Comparison of ENCODE assay signal across 11 cellular contexts in genomic region chr2:226862623-226863022, GRCh38. TPM values are rescaled to one million over a fixed set of nuclear protein-coding genes. Genes with fewer than 3 reads are reported as not detected.
DNase-seq lines count a peak whose midpoint lies in the region; ATAC-seq, FAIRE-seq and TF ChIP-seq lines count a peak whose summit lies in the region.
"Had no signal": no experiment of that assay in that cellular context is flagged by ENCODE, and none has a peak within 500 bp of the region (broad histone marks: within the 10 kb centered on the region; RNA-seq: fewer than 3 reads in every experiment).

No MANE protein-coding gene starts in this region.

- H3K36me3 ChIP-seq in SU-DHL-6 (ENCODE audit: low read length) = no peaks in the 10 kb centered on the region
- H3K36me3 ChIP-seq in HepG2 (replicated peaks in 1 of 2; ENCODE audit: control insufficient read depth in 1 of 2, insufficient read depth in 2 of 2, low read length in 2 of 2) = no peaks in the 10 kb centered on the region

- intact Hi-C loops in HepG2 (cut with micrococcal nuclease; ENCODE audit: unreplicated experiment) = no loop called here

- H3K27ac ChIP-seq in SU-DHL-6 (ENCODE audit: low read depth, low read length) (no peak overlapping the region), HepG2 (ENCODE audit: extremely low read length, insufficient read depth, low read length) (no peak overlapping the region)

- H3K9me3 ChIP-seq in SU-DHL-6 (ENCODE audit: insufficient read depth, low read length) (no peaks in the 10 kb centered on the region), HepG2 (ENCODE audit: low read length) (no peaks in the 10 kb centered on the region)

- H4K20me1 ChIP-seq in SU-DHL-6 (ENCODE audit: low read depth, low read length) (no peaks in the 10 kb centered on the region), HepG2 (ENCODE audit: insufficient read depth, low read length) (no peaks in the 10 kb centered on the region)

- FAIRE-seq in HepG2 (lab: Jason Lieb, UNC) = no peak
- FAIRE-seq: endometrium had no signal

- TF ChIP-seq RAD21 in HepG2 (CRISPR knock-in tag; IDR thresholded peaks at IDR 0.05) = no peak

- TF ChIP-seq EP300 in HepG2 (IDR thresholded peaks at IDR 0.05; ENCODE audit: low read depth in 2 of 2, low read length in 2 of 2) = no peak
- TF ChIP-seq EP300 in HepG2 (CRISPR knock-in tag; IDR thresholded peaks at IDR 0.05; ENCODE audit: borderline replicate concordance) = no peak

- in situ Hi-C loops in HepG2 (cut with HindIII; ENCODE audit: extremely low pct_ligation_motif_present, low pct_unique_long_range_greater_than_20kb) = no loop called here

- TF ChIP-seq CTCF in SU-DHL-6 (IDR thresholded peaks at IDR 0.05; ENCODE audit: insufficient read depth, low read length, poor library complexity, severe bottlenecking) = no peak
- no peak for TF ChIP-seq CTCF in HepG2 (CRISPR knock-in tag; IDR thresholded peaks at IDR 0.05)

- no TSS peak for BruUV-seq in HepG2 (replicated peaks; lab: Mats Ljungman, UMichigan)

- H3K4me2 ChIP-seq in SU-DHL-6 (ENCODE audit: low read depth, low read length, poor library complexity, severe bottlenecking) = peak overlapping the region; percentile 24
- H3K4me2 ChIP-seq in HepG2 (ENCODE audit: low read depth, low read length) = no peak overlapping the region

- 68% methylated on average over 2 of the region's 2 CpGs for WGBS in HepG2 (ENCODE audit: low lambda C conversion rate)

- H3F3A ChIP-seq in SU-DHL-6 (ENCODE audit: insufficient read depth) = no peaks in the 10 kb centered on the region

- CTCF ChIA-PET in HepG2 (lab: Yijun Ruan, JAX; ENCODE audit: low intra/inter-chr PET ratio, low total read pairs) = no interaction called here

- POLR2A ChIA-PET in HepG2 (lab: Yijun Ruan, JAX) = no interaction called here

- DNase-seq in GDM1 (lab: John Stamatoyannopoulos, UW) (no peak), ureter (ENCODE audit: low spot score) (no peak), HepG2 (ENCODE audit: low spot score) (no peak)
- DNase-seq: NCI-H1930 had no signal

- no peak for TF ChIP-seq POLR2A in HepG2 (IDR thresholded peaks at IDR 0.05; ENCODE audit: insufficient read depth in 1 of 2, low read depth in 2 of 2, low read length in 2 of 2)

- H2AFZ ChIP-seq in SU-DHL-6 (ENCODE audit: low read depth, low read length, severe bottlenecking) = no peak overlapping the region
- H2AFZ ChIP-seq in HepG2 (ENCODE audit: low read length) = no peak overlapping the region

- no peaks in the 10 kb centered on the region for H3K9me2 ChIP-seq in SU-DHL-6 (replicated peaks; ENCODE audit: insufficient read depth, low read length)

- H3K27me3 ChIP-seq in SU-DHL-6 (ENCODE audit: low read length) = no peaks in the 10 kb centered on the region
- H3K27me3 ChIP-seq in HepG2 (ENCODE audit: control insufficient read depth in 1 of 2, insufficient read depth in 2 of 2, low read length in 2 of 2) = no peaks in the 10 kb centered on the region

- H3K79me2 ChIP-seq in SU-DHL-6 (ENCODE audit: insufficient read depth, low read length) = no peaks in the 10 kb centered on the region
- no peaks in the 10 kb centered on the region for H3K79me2 ChIP-seq in HepG2 (ENCODE audit: insufficient read depth, low read length)

- H3K9ac ChIP-seq in SU-DHL-6 (ENCODE audit: low read length) (0 out of 2 replicates have a peak overlapping the region, but pooled peaks have one; percentile 11), HepG2 (ENCODE audit: insufficient read depth, low read depth, low read length) (no peak overlapping the region)

- H3K4me1 ChIP-seq in HepG2 (ENCODE audit: insufficient read depth, low read length) = no peaks in the 10 kb centered on the region

- H3K4me3 ChIP-seq in SU-DHL-6 (ENCODE audit: insufficient read depth, low read length, poor library complexity, severe bottlenecking) = no peak overlapping the region
- no peak overlapping the region for H3K4me3 ChIP-seq in HepG2 (replicated peaks in 1 of 3; ENCODE audit: insufficient read depth in 1 of 3, low read depth in 2 of 3, low read length in 3 of 3)

- ATAC-seq in GM18519 (IDR thresholded peaks at IDR 0.05; ENCODE audit: low FRiP score, unreplicated experiment) (peak; percentile 85), GM21381 (IDR thresholded peaks at IDR 0.05; ENCODE audit: unreplicated experiment) (peak; percentile 73), HG03039 (IDR thresholded peaks at IDR 0.05; ENCODE audit: unreplicated experiment) (peak; percentile 84), HG03342 (IDR thresholded peaks at IDR 0.05; ENCODE audit: unreplicated experiment) (no peak), HepG2 (no peak)
- ATAC-seq: natural killer cell treated with Interleukin-12 subunit alpha and Interleukin-12 subunit beta and Interleukin-15 and Interleukin-18, amount 100 ng/mL, for 72 hours had no signal

TF ChIP-seq in HepG2, 621 proteins besides CTCF, POLR2A, EP300 and RAD21 (continues in another document):
- TF ChIP-seq TAF15 (IDR thresholded peaks at IDR 0.05; ENCODE audit: low read depth, low read length, poor library complexity, severe bottlenecking) = no peak
- TF ChIP-seq DDIT3 (CRISPR knock-in tag; IDR thresholded peaks at IDR 0.05) = no peak
- no peak for TF ChIP-seq ZNF878 (CRISPR knock-in tag; IDR thresholded peaks at IDR 0.05)
- TF ChIP-seq PRMT3 (CRISPR knock-in tag; IDR thresholded peaks at IDR 0.05; ENCODE audit: borderline replicate concordance, low read depth) = no peak
- TF ChIP-seq ZNF234 (CRISPR knock-in tag; conservative IDR thresholded peaks at IDR 0.05) = no peak
- no peak for TF ChIP-seq MZF1 (CRISPR knock-in tag; IDR thresholded peaks at IDR 0.05; ENCODE audit: borderline replicate concordance)
- TF ChIP-seq ZMAT5 (CRISPR knock-in tag; IDR thresholded peaks at IDR 0.05; ENCODE audit: borderline replicate concordance, low read depth) = no peak
- no peak for TF ChIP-seq THAP11 (CRISPR knock-in tag; IDR thresholded peaks at IDR 0.05)
- TF ChIP-seq CHD4 (IDR thresholded peaks at IDR 0.05; ENCODE audit: borderline replicate concordance, low read length) = no peak
- no peak for TF ChIP-seq ETS1 (CRISPR knock-in tag; IDR thresholded peaks at IDR 0.05)
- no peak for TF ChIP-seq FOXO4 (CRISPR knock-in tag; conservative IDR thresholded peaks at IDR 0.05)
- TF ChIP-seq FOXM1 (CRISPR knock-in tag; IDR thresholded peaks at IDR 0.05) = no peak
- TF ChIP-seq ZNF672 (CRISPR knock-in tag; IDR thresholded peaks at IDR 0.05) = no peak
- TF ChIP-seq ZNF143 (CRISPR knock-in tag; IDR thresholded peaks at IDR 0.05) = no peak
- no peak for TF ChIP-seq KLF12 (CRISPR knock-in tag; IDR thresholded peaks at IDR 0.05; ENCODE audit: borderline replicate concordance)
- TF ChIP-seq ZSCAN21 (CRISPR knock-in tag; IDR thresholded peaks at IDR 0.05; ENCODE audit: borderline replicate concordance) = no peak

RNA-seq across cellular contexts. Expression of gene RHBDD1, which starts 26.8 kb away (rescaled TPM):
- total RNA-seq in ureter = 78.5 TPM
- total RNA-seq in HepG2 (2016; rRNA removed; fragmentation: Illumina TruSeq; extraction: Trizol) = 8.2 and 8.8 TPM in 2 replicates
- 25.4 and 28.6 TPM in 2 replicates for total RNA-seq in HepG2 (2016; cell fraction: cytosol; rRNA removed; fragmentation: Illumina TruSeq; extraction: Trizol; ENCODE audit: low read depth)
- 8.3 and 8.9 TPM in 2 replicates for total RNA-seq in HepG2 (2016; cell fraction: insoluble cytoplasmic fraction; rRNA removed; fragmentation: Illumina TruSeq; extraction: Trizol)
- total RNA-seq in HepG2 (2016; cell fraction: membrane; rRNA removed; fragmentation: Illumina TruSeq; extraction: Trizol) = 14.2 and 17.1 TPM in 2 replicates
- 18.0 and 18.2 TPM in 2 replicates for total RNA-seq in HepG2 (2016; cell fraction: nucleus; rRNA removed; fragmentation: Illumina TruSeq; extraction: Trizol)
- polyA plus RNA-seq in HepG2 (2011; rRNA removed) = 8.7 and 9.5 TPM in 2 replicates
- polyA plus RNA-seq in HepG2 (2011; cell fraction: cytosol; rRNA removed) = 4.1 and 6.4 TPM in 2 replicates
- 5.5 and 7.6 TPM in 2 replicates for polyA plus RNA-seq in HepG2 (2011; cell fraction: nucleus; rRNA removed)
- polyA plus RNA-seq in HepG2 (2012) = 6.4 and 10.1 TPM in 2 replicates
- polyA plus RNA-seq in HepG2 (2016; cell fraction: cytosol; fragmentation: Illumina TruSeq; extraction: Trizol; ENCODE audit: low read depth) = 0.42 and 1.1 TPM in 2 replicates
- polyA plus RNA-seq in HepG2 (2016; cell fraction: insoluble cytoplasmic fraction; fragmentation: Illumina TruSeq; extraction: Trizol; ENCODE audit: low read depth) = 4.6 and 4.8 TPM in 2 replicates
- 2.7 and 3.3 TPM in 2 replicates for polyA plus RNA-seq in HepG2 (2016; cell fraction: membrane; fragmentation: Illumina TruSeq; extraction: Trizol; ENCODE audit: low read depth)
- 3.7 and 5.6 TPM in 2 replicates for polyA plus RNA-seq in HepG2 (2016; cell fraction: nucleus; fragmentation: Illumina TruSeq; extraction: Trizol; ENCODE audit: insufficient read depth, low read depth)
- polyA minus RNA-seq in HepG2 (2011; rRNA and poly(A)+ RNA removed; ENCODE audit: low replicate concordance) = 8.3 and 22.5 TPM in 2 replicates
- 19.6 and 21.3 TPM in 2 replicates for polyA minus RNA-seq in HepG2 (2011; cell fraction: cytosol; rRNA and poly(A)+ RNA removed)
- polyA minus RNA-seq in HepG2 (2011; cell fraction: nucleus; rRNA and poly(A)+ RNA removed) = 44.3 and 54.3 TPM in 2 replicates

Comparison
In these comparisons a context has a peak if more than half of its experiments do, and no peak if none do; other contexts are left out.
1. ATAC-seq: peak in GM18519 (single experiment), GM21381 (single experiment) and HG03039 (single experiment); none in HG03342 (single experiment) and HepG2 (single experiment).